ENCODE assay signal across 10 cellular contexts in genomic region chr12:95220190-95220589, GRCh38. TPM values are rescaled to one million over a fixed set of nuclear protein-coding genes. Genes with fewer than 3 reads are reported as not detected.
A peak's percentile ranks its signal among the peaks of the same experiment; 100 is the strongest.
DNase-seq lines count a peak whose midpoint lies in the region; TF ChIP-seq lines count a peak whose summit lies in the region.
"Had no signal": no experiment of that assay in that cellular context is flagged by ENCODE, and none has a peak within 500 bp of the region (broad histone marks: within the 10 kb centered on the region; RNA-seq: fewer than 3 reads in every experiment).

No MANE protein-coding gene starts in this region.

- no peak for TF ChIP-seq POLR2A in breast epithelium (IDR thresholded peaks at IDR 0.05)

- no peaks in the 10 kb centered on the region for H4K20me1 ChIP-seq in DOHH2 (ENCODE audit: control insufficient read depth, insufficient read depth, low read depth, low read length)
- peaks cover 17% of the 10 kb centered on the region for H4K20me1 ChIP-seq in neural cell (ENCODE audit: insufficient read depth)

- H3K9ac ChIP-seq in neural cell (ENCODE audit: low read length), result peak overlapping the region; percentile 98

- H3K9me3 ChIP-seq in DOHH2 (ENCODE audit: control insufficient read depth, insufficient read depth, low read length), result no peaks in the 10 kb centered on the region
- no peaks in the 10 kb centered on the region for H3K9me3 ChIP-seq in breast epithelium
- no peaks in the 10 kb centered on the region for H3K9me3 ChIP-seq in neural cell (ENCODE audit: low read length)
- H3K9me3 ChIP-seq: thoracic aorta had no signal

- H3K36me3 ChIP-seq in DOHH2 (ENCODE audit: control insufficient read depth, low read length) (peaks cover 72% of the 10 kb centered on the region), breast epithelium (no peaks in the 10 kb centered on the region), neural cell (ENCODE audit: insufficient read depth, low read length) (no peaks in the 10 kb centered on the region)

- no peak for TF ChIP-seq RAD21 in neural cell (conservative IDR thresholded peaks at IDR 0.05)

- intact Hi-C loops in breast epithelium (cut with DNase I; ENCODE audit: low total_unique reads), result no loop called here

- no peak for TF ChIP-seq CTCF in DOHH2 (IDR thresholded peaks at IDR 0.05; ENCODE audit: low read depth, low read length, poor library complexity, severe bottlenecking)
- no peak for TF ChIP-seq CTCF in LNCaP clone FGC (IDR thresholded peaks at IDR 0.05; ENCODE audit: control insufficient read depth, extremely low read depth, insufficient read depth)
- TF ChIP-seq CTCF in breast epithelium (IDR thresholded peaks at IDR 0.05), result no peak
- no peak for TF ChIP-seq CTCF in neural cell (IDR thresholded peaks at IDR 0.05; ENCODE audit: poor library complexity, severe bottlenecking)

- H3K79me2 ChIP-seq in DOHH2 (ENCODE audit: control insufficient read depth, low read length) (peaks cover 97% of the 10 kb centered on the region), neural cell (replicated peaks; ENCODE audit: insufficient read depth, low read length) (peaks cover 81% of the 10 kb centered on the region)

- H3K9me2 ChIP-seq in DOHH2 (replicated peaks; ENCODE audit: control insufficient read depth, low read length) (no peaks in the 10 kb centered on the region), neural cell (ENCODE audit: insufficient read depth, low read length) (no peaks in the 10 kb centered on the region)

- H3K4me1 ChIP-seq in DOHH2 (ENCODE audit: control insufficient read depth, low read length) (peaks cover 49% of the 10 kb centered on the region), breast epithelium (no peaks in the 10 kb centered on the region)

- H3K4me3 ChIP-seq in DOHH2 (ENCODE audit: low read length) (peak overlapping the region; percentile 92), LNCaP clone FGC (ENCODE audit: low read depth, low read length) (peak overlapping the region; percentile 81), breast epithelium (no peak overlapping the region), neural cell (ENCODE audit: low read length) (peak overlapping the region; percentile 82)

- no peak for DNase-seq in LNCaP clone FGC (ENCODE audit: low read depth)
- no peak for DNase-seq in breast epithelium (ENCODE audit: low spot score in 2 of 2)
- no peak for DNase-seq in amygdala (lab: John Stamatoyannopoulos, UW)
- DNase-seq in foreskin melanocyte, result no peak
- no peak for DNase-seq in activated CD4-positive, CD25-positive, alpha-beta regulatory T cell treated with anti-CD3 and anti-CD28 coated beads, Interleukin-2, amount 50 U/mL, for 72 hours
- no peak for DNase-seq in effector CD8-positive, alpha-beta T cell (lab: John Stamatoyannopoulos, UW)
- DNase-seq: RPMI8226 had no signal

- H3K4me2 ChIP-seq in DOHH2 (ENCODE audit: low read length) (peak overlapping the region; percentile 70), neural cell (ENCODE audit: low read length) (peak overlapping the region; percentile 38)

- H2AFZ ChIP-seq in neural cell (ENCODE audit: low read depth, low read length), result no peak overlapping the region

- H3K27me3 ChIP-seq in DOHH2 (ENCODE audit: control insufficient read depth, low read length), result no peaks in the 10 kb centered on the region
- H3K27me3 ChIP-seq in breast epithelium, result no peaks in the 10 kb centered on the region
- H3K27me3 ChIP-seq in neural cell (ENCODE audit: insufficient read depth, low read depth, low read length), result no peaks in the 10 kb centered on the region

- TF ChIP-seq EP300 in neural cell (conservative IDR thresholded peaks at IDR 0.05; ENCODE audit: poor library complexity, severe bottlenecking), result no peak

- no peak overlapping the region for H3K27ac ChIP-seq in DOHH2 (ENCODE audit: low read depth, low read length)
- H3K27ac ChIP-seq in breast epithelium, result peak overlapping the region; percentile 2 to 19
- peak overlapping the region; percentile 99 for H3K27ac ChIP-seq in neural cell (ENCODE audit: low read length)

- H3F3A ChIP-seq in DOHH2 (ENCODE audit: control insufficient read depth, insufficient read depth) (0 out of 2 replicates have a peak, but pooled peaks cover 2% of the 10 kb centered on the region), neural cell (ENCODE audit: insufficient read depth, low read length, poor library complexity, severe bottlenecking) (peaks cover 4% of the 10 kb centered on the region)

TF ChIP-seq in neural cell, 6 proteins besides CTCF, POLR2A, EP300 and RAD21:
- no peak for TF ChIP-seq SMC3 (conservative IDR thresholded peaks at IDR 0.05; ENCODE audit: poor library complexity)
- TF ChIP-seq, protein P1, sequence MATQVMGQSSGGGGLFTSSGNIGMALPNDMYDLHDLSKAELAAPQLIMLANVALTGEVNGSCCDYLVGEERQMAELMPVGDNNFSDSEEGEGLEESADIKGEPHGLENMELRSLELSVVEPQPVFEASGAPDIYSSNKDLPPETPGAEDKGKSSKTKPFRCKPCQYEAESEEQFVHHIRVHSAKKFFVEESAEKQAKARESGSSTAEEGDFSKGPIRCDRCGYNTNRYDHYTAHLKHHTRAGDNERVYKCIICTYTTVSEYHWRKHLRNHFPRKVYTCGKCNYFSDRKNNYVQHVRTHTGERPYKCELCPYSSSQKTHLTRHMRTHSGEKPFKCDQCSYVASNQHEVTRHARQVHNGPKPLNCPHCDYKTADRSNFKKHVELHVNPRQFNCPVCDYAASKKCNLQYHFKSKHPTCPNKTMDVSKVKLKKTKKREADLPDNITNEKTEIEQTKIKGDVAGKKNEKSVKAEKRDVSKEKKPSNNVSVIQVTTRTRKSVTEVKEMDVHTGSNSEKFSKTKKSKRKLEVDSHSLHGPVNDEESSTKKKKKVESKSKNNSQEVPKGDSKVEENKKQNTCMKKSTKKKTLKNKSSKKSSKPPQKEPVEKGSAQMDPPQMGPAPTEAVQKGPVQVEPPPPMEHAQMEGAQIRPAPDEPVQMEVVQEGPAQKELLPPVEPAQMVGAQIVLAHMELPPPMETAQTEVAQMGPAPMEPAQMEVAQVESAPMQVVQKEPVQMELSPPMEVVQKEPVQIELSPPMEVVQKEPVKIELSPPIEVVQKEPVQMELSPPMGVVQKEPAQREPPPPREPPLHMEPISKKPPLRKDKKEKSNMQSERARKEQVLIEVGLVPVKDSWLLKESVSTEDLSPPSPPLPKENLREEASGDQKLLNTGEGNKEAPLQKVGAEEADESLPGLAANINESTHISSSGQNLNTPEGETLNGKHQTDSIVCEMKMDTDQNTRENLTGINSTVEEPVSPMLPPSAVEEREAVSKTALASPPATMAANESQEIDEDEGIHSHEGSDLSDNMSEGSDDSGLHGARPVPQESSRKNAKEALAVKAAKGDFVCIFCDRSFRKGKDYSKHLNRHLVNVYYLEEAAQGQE (IDR thresholded peaks at IDR 0.05; ENCODE audit: borderline replicate concordance), result no peak
- TF ChIP-seq POLR2AphosphoS5 (IDR thresholded peaks at IDR 0.05), result no peak
- TF ChIP-seq TAF1 (IDR thresholded peaks at IDR 0.05; ENCODE audit: low read depth), result no peak
- no peak for TF ChIP-seq MXI1 (conservative IDR thresholded peaks at IDR 0.05; ENCODE audit: poor library complexity, severe bottlenecking)
- TF ChIP-seq EZH2 (IDR thresholded peaks at IDR 0.05; ENCODE audit: borderline replicate concordance, insufficient read depth, low read length, poor library complexity, severe bottlenecking), result no peak

RNA-seq across cellular contexts. Expression of gene VEZT, which starts 2.6 kb away (rescaled TPM):
- total RNA-seq in breast epithelium, result 100 to 1,000 TPM in 1 of 3 donors, 10 to 100 TPM in 2; 72.8 to 126 (median 73.8) TPM
- 192 and 219 TPM in 2 replicates for polyA plus RNA-seq in neural cell
- 393 and 429 TPM in 2 replicates for polyA minus RNA-seq in neural cell

RNA-seq across cellular contexts. Expression of gene FGD6, which starts 2.9 kb away (rescaled TPM):
- total RNA-seq in breast epithelium, result 10 to 100 TPM in 2 of 3 donors, 1 to 10 TPM in 1; 5.6 to 28.0 (median 13.1) TPM
- polyA plus RNA-seq in neural cell, result 4.6 and 7.1 TPM in 2 replicates
- 40.7 and 51.4 TPM in 2 replicates for polyA minus RNA-seq in neural cell

Comparison
In these comparisons a context has a peak if more than half of its experiments do, and no peak if none do; other contexts are left out.
1. H3K4me3 ChIP-seq: peak in DOHH2 (single experiment), LNCaP clone FGC (single experiment) and neural cell (single experiment); none in breast epithelium (0 of 3).